1 cellular context compared by ENCODE assay signal in the genomic region with DNA sequence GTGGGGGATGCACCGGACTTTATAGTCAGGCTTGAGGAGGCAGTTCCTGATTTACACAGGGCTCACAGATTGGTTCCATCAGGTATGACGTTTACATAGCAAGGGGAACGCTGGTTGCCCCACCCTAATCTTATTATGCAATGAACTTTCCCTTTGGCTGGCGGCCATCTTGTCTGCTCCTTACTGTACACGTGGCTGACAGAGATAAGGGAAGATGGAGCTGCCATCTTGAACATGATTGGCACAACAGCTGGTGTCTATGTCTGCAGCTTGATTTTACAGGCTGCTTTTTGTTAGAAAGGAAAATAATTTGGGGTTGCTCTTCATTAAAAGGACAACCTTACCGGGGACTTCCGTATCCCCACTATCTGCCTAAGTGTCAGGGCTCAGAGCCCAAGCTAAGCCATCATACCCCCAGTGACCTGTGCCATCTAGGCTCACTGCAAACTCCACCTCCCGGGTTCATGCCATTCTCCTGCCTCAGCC.
TF ChIP-seq lines count a peak whose summit lies in the region.

No MANE protein-coding gene starts in this region.

TF ChIP-seq in H1, 55 proteins besides CTCF, POLR2A, EP300 and RAD21:
- TF ChIP-seq TAF7 (optimal IDR thresholded peaks at IDR 0.05; ENCODE audit: borderline replicate concordance, low read depth, low read length) (no peak), FOSL1 (IDR thresholded peaks at IDR 0.05; ENCODE audit: insufficient read depth, low read depth, low read length) (no peak), YY1 (IDR thresholded peaks at IDR 0.05; ENCODE audit: low read depth, low read length) (peak; percentile 55; the same call in 1 of the 2 replicates)
